Comparison of ENCODE assay signal across 9 cellular contexts in the genomic region with DNA sequence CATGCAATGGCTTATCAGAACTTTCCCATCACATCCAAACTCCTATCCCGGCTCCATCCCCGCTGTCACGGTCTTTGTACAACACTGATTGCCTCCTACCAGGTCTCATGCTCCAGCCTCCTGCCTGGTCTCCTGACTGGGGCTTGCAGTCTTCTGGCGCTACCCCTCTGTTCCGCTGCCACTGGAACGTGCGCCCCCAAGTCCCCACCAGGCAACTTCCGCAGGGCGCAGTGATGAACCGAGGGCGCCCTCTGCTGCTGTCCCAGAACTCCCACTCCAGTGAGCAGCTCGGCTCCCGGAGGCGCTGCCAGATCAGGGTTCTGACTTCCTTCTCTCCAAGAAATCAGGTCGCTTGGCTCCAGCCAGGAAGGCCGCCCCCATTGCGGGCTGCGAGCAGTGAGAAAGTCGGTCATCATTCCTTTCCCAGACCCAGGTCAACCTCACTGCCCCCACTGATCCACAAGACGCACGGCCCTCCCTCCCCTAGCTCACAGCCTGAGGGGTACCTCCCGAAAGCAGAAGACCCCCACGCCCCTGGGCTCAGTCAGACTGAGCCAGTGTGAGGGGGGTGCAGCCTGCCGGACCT. TPM values are rescaled to one million over a fixed set of nuclear protein-coding genes. Genes with fewer than 3 reads are reported as not detected.
A peak's percentile ranks its signal among the peaks of the same experiment; 100 is the strongest.
DNase-seq lines count a peak whose midpoint lies in the region; ATAC-seq and TF ChIP-seq lines count a peak whose summit lies in the region.
"Had no signal": no experiment of that assay in that cellular context is flagged by ENCODE, and none has a peak within 500 bp of the region (broad histone marks: within the 10 kb centered on the region; RNA-seq: fewer than 3 reads in every experiment).

No MANE protein-coding gene starts in this region.

- H3K27me3 ChIP-seq in neural progenitor cell = peaks cover 23% of the 10 kb centered on the region

- TF ChIP-seq CTCF in fibroblast of villous mesenchyme (IDR thresholded peaks at IDR 0.05; ENCODE audit: insufficient read depth, low read depth, low read length) (peak; percentile 82), neural progenitor cell (IDR thresholded peaks at IDR 0.05) (peak; percentile 89)

- no peaks in the 10 kb centered on the region for H3K4me1 Mint-ChIP-seq in neural progenitor cell
- H3K4me1 Mint-ChIP-seq: B cell had no signal

- H3K27me3 Mint-ChIP-seq in neural progenitor cell (ENCODE audit: insufficient read depth, low read depth) = peaks cover 8% of the 10 kb centered on the region

- H3K9me3 Mint-ChIP-seq in neural progenitor cell = peaks cover 5% of the 10 kb centered on the region

- no peak overlapping the region for H3K9ac ChIP-seq in neural progenitor cell

- peak overlapping the region; percentile 69 for H3K4me2 ChIP-seq in neural progenitor cell

- no peaks in the 10 kb centered on the region for H3K9me3 ChIP-seq in neural progenitor cell (ENCODE audit: low read depth)

- H3K4me3 ChIP-seq in fibroblast of villous mesenchyme (ENCODE audit: low read depth, low read length) (no peak overlapping the region), neural progenitor cell (peak overlapping the region; percentile 22)

- H3K36me3 Mint-ChIP-seq in neural progenitor cell = no peaks in the 10 kb centered on the region

- no peak overlapping the region for H3K27ac ChIP-seq in neural progenitor cell

- H3F3A ChIP-seq in neural progenitor cell (ENCODE audit: low read depth) = no peaks in the 10 kb centered on the region

- DNase-seq in NCI-H1417 (lab: John Stamatoyannopoulos, UW) = peak in 2 of 3 experiments; percentile 35 to 71
- DNase-seq in NCI-H1417 treated with DMSO at 0.1 percent for 48 hours (lab: John Stamatoyannopoulos, UW) = no peak
- DNase-seq in NCI-H146 treated with DMSO at 0.1 percent for 48 hours (lab: John Stamatoyannopoulos, UW; ENCODE audit: unreplicated experiment) = peak; percentile 27
- DNase-seq in activated T-cell treated with anti-CD3 and anti-CD28 coated beads for 24 hours (ENCODE audit: low read depth) = peak; percentile 23
- DNase-seq in fibroblast of villous mesenchyme (ENCODE audit: low read depth) = peak; percentile 54
- DNase-seq in neural progenitor cell (ENCODE audit: low spot score) = peak; percentile 87

- no peak for ATAC-seq in GM18517 (IDR thresholded peaks at IDR 0.05; ENCODE audit: unreplicated experiment)
- ATAC-seq in HG02970 (IDR thresholded peaks at IDR 0.05; ENCODE audit: low FRiP score, unreplicated experiment) = no peak

- H4K20me1 ChIP-seq in neural progenitor cell (ENCODE audit: low read depth) = no peaks in the 10 kb centered on the region

- peak overlapping the region; percentile 64 for H2AFZ ChIP-seq in neural progenitor cell (replicated peaks)

- no peaks in the 10 kb centered on the region for H3K4me1 ChIP-seq in neural progenitor cell

- no peaks in the 10 kb centered on the region for H3K79me2 ChIP-seq in neural progenitor cell (ENCODE audit: low read depth)

- no peaks in the 10 kb centered on the region for H3K36me3 ChIP-seq in neural progenitor cell

- peak overlapping the region; percentile 37 for H3K4me3 Mint-ChIP-seq in neural progenitor cell
- H3K4me3 Mint-ChIP-seq: B cell had no signal

- H3K27ac Mint-ChIP-seq in neural progenitor cell = no peak overlapping the region
- H3K27ac Mint-ChIP-seq: B cell had no signal

RNA-seq across cellular contexts. Expression of a gene that starts 43.9 kb away (rescaled TPM):
- total RNA-seq in fibroblast of villous mesenchyme (31.5 and 37.7 TPM in 2 replicates), neural progenitor cell (ENCODE audit: low replicate concordance) (4.2 and 6.8 TPM in 2 replicates)

RNA-seq across cellular contexts. Expression of a gene that starts 45.7 kb away (rescaled TPM):
- total RNA-seq in fibroblast of villous mesenchyme = not detected in 2 replicates
- total RNA-seq in neural progenitor cell (ENCODE audit: low replicate concordance) = not detected in 2 replicates
- total RNA-seq: B cell had no signal

RNA-seq across cellular contexts. Expression of a gene that starts 57.4 kb away (rescaled TPM):
- total RNA-seq in fibroblast of villous mesenchyme (20.7 and 20.9 TPM in 2 replicates), neural progenitor cell (ENCODE audit: low replicate concordance) (21.0 and 31.4 TPM in 2 replicates)
